13 cellular contexts compared by ENCODE assay signal in the genomic region with DNA sequence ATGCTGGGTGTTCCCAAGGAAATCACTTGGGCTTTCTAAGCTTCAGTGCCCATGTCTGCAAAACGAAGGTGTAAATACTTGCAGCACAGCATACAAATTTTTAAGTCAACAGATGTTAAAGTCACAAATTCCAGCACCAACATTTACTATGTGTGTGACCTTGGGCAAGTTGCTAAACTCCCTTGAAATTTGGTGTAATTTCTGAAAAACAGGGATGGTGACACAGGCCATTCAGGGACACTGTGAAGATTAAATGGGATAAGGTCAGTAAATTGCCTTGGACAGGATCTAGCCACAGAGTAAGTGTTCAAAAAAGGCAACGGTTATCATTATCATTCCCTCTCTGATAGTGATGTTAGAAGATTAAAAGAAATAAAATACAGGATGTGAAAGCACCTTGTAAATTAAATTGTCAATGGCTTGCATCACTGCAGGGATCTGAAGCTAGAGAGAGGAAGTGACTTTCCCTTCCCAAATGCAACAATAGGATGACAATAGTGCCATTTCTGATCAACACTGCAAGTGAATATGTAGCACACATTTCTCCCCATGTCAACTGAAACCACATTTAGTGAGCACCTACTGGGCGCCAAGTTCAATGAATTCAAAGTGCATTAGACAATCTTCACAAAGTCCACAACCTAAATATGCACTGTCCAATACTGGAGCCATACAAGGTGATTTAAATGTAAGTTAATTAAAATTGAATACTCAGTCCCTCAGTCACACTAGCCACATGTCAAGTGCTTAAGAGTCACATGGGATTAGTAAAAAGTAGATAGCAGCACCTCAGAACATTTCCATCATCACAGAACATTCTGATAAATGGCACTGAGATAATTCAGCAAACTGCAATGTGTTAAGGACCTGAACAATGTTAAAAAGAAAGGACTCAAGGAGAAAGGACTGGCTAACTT.
DNase-seq lines count a peak whose midpoint lies in the region; ATAC-seq and TF ChIP-seq lines count a peak whose summit lies in the region.
"Had no signal": no experiment of that assay in that cellular context is flagged by ENCODE, and none has a peak within 500 bp of the region (broad histone marks: within the 10 kb centered on the region; RNA-seq: fewer than 3 reads in every experiment).

No MANE protein-coding gene starts in this region.

- H3K27me3 Mint-ChIP-seq in activated CD8-positive, alpha-beta memory T cell treated with anti-CD3 and anti-CD28 coated beads, Interleukin-2, amount 10 ng/mL, durations not matched to agents 7 days and 5 days, result no peaks in the 10 kb centered on the region
- no peaks in the 10 kb centered on the region for H3K27me3 Mint-ChIP-seq in central memory CD8-positive, alpha-beta T cell
- no peaks in the 10 kb centered on the region for H3K27me3 Mint-ChIP-seq in progenitor cell of endocrine pancreas

- peak overlapping the region; percentile 9 for H3K27ac Mint-ChIP-seq in activated CD8-positive, alpha-beta memory T cell treated with anti-CD3 and anti-CD28 coated beads, Interleukin-2, amount 10 ng/mL, durations not matched to agents 7 days and 5 days
- peak overlapping the region; percentile 2 for H3K27ac Mint-ChIP-seq in central memory CD8-positive, alpha-beta T cell (ENCODE audit: low read depth)
- H3K27ac Mint-ChIP-seq in progenitor cell of endocrine pancreas, result peak overlapping the region; percentile 8

- H3K9me3 Mint-ChIP-seq in activated CD8-positive, alpha-beta memory T cell treated with anti-CD3 and anti-CD28 coated beads, Interleukin-2, amount 10 ng/mL, durations not matched to agents 7 days and 5 days (ENCODE audit: low read depth), result no peaks in the 10 kb centered on the region
- no peaks in the 10 kb centered on the region for H3K9me3 Mint-ChIP-seq in central memory CD8-positive, alpha-beta T cell
- H3K9me3 Mint-ChIP-seq in progenitor cell of endocrine pancreas (ENCODE audit: low read depth), result no peaks in the 10 kb centered on the region

- no peak for ATAC-seq in activated CD8-positive, alpha-beta memory T cell treated with anti-CD3 and anti-CD28 coated beads, Interleukin-2, amount 10 ng/mL, durations not matched to agents 7 days and 5 days
- ATAC-seq in central memory CD8-positive, alpha-beta T cell (replicated peaks; ENCODE audit: extremely low read depth, poor library complexity, severe bottlenecking), result no peak
- no peak for ATAC-seq in GM19351 (IDR thresholded peaks at IDR 0.05; ENCODE audit: unreplicated experiment)

- no peak for DNase-seq in activated CD8-positive, alpha-beta memory T cell treated with anti-CD3 and anti-CD28 coated beads, Interleukin-2, amount 10 ng/mL, durations not matched to agents 7 days and 5 days
- no peak for DNase-seq in activated CD8-positive, alpha-beta memory T cell treated with anti-CD3 and anti-CD28 coated beads, Interleukin-2, amount 50 U/mL, for 48 hours
- DNase-seq in NB4 (ENCODE audit: low read depth) (peak; percentile 19), progenitor cell of endocrine pancreas (ENCODE audit: low spot score, unreplicated experiment) (no peak), H4 (ENCODE audit: low spot score) (no peak)
- DNase-seq in central memory CD8-positive, alpha-beta T cell (ENCODE audit: low spot score in 2 of 2), result no peak
- DNase-seq in stimulated activated naive CD4-positive, alpha-beta T cell (lab: John Stamatoyannopoulos, UW), result no peak
- DNase-seq: activated T-cell treated with anti-CD3 and anti-CD28 coated beads, Interleukin-2, amount 50 U/mL, for 1 hour; NCI-H1092; OCI-M1; WERI-Rb-1 had no signal

- TF ChIP-seq CTCF in NB4 (IDR thresholded peaks at IDR 0.05; ENCODE audit: low read depth, low read length) (no peak), progenitor cell of endocrine pancreas (IDR thresholded peaks at IDR 0.05; ENCODE audit: unreplicated experiment) (no peak)

- CTCF ChIA-PET in activated CD8-positive, alpha-beta memory T cell treated with anti-CD3 and anti-CD28 coated beads, Interleukin-2, amount 10 ng/mL, durations not matched to agents 7 days and 5 days (lab: Charles Lee), result interaction anchor here (1.1 kb wide), 1 partner anchor 47 kb away, joined by 3 read pairs; no protein-coding TSS in a partner anchor

- no peak for TF ChIP-seq POLR2A in NB4 (IDR thresholded peaks at IDR 0.05; ENCODE audit: extremely low read depth, insufficient read length)

- H3K4me3 ChIP-seq in NB4 (ENCODE audit: low read depth, low read length), result no peak overlapping the region
- H3K4me3 ChIP-seq: HAP-1 had no signal

- no peak overlapping the region for H3K4me3 Mint-ChIP-seq in activated CD8-positive, alpha-beta memory T cell treated with anti-CD3 and anti-CD28 coated beads, Interleukin-2, amount 10 ng/mL, durations not matched to agents 7 days and 5 days
- H3K4me3 Mint-ChIP-seq in central memory CD8-positive, alpha-beta T cell, result no peak overlapping the region
- no peak overlapping the region for H3K4me3 Mint-ChIP-seq in progenitor cell of endocrine pancreas (ENCODE audit: low read depth)

- peaks cover 26% of the 10 kb centered on the region for H3K4me1 Mint-ChIP-seq in activated CD8-positive, alpha-beta memory T cell treated with anti-CD3 and anti-CD28 coated beads, Interleukin-2, amount 10 ng/mL, durations not matched to agents 7 days and 5 days
- peaks cover 53% of the 10 kb centered on the region for H3K4me1 Mint-ChIP-seq in central memory CD8-positive, alpha-beta T cell
- H3K4me1 Mint-ChIP-seq in progenitor cell of endocrine pancreas (ENCODE audit: low read depth), result no peaks in the 10 kb centered on the region

- peaks cover 18% of the 10 kb centered on the region for H3K36me3 Mint-ChIP-seq in activated CD8-positive, alpha-beta memory T cell treated with anti-CD3 and anti-CD28 coated beads, Interleukin-2, amount 10 ng/mL, durations not matched to agents 7 days and 5 days
- H3K36me3 Mint-ChIP-seq in central memory CD8-positive, alpha-beta T cell (ENCODE audit: insufficient read depth), result peaks cover 29% of the 10 kb centered on the region
- peaks cover 4% of the 10 kb centered on the region for H3K36me3 Mint-ChIP-seq in progenitor cell of endocrine pancreas (ENCODE audit: insufficient read depth)
